Comparison of ENCODE assay signal across 1 cellular context in the genomic region with DNA sequence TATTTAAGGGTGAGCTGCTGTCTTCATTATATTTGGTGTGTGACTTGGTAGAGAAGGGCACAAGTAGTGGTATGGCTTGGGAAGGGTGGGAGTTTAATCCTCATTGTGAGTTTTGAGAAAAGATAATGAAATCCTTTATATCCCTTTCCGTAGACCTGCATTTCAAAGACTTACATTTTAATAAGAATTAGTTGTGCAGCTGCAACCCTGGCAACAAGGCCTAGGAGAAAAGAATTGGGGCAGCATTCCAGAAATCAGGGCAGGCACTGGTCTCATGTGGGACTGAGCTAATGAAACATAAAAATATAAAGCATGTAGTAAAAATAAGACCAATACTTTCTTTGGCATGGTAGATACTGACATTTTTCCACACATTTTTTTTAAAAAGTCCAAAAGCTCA.
TF ChIP-seq lines count a peak whose summit lies in the region.

No MANE protein-coding gene starts in this region.

TF ChIP-seq in H1, 55 proteins besides CTCF, POLR2A, EP300 and RAD21:
- TF ChIP-seq BCL11A (IDR thresholded peaks at IDR 0.05; ENCODE audit: low read depth in 2 of 2, low read length in 2 of 2) (no peak), JUN (IDR thresholded peaks at IDR 0.05; ENCODE audit: low read depth, low read length) (no peak), HDAC2 (IDR thresholded peaks at IDR 0.05; ENCODE audit: borderline replicate concordance in 1 of 2, low read depth in 2 of 2, low read length in 2 of 2) (no peak), RFX5 (IDR thresholded peaks at IDR 0.05; ENCODE audit: borderline replicate concordance, low read depth, low read length) (no peak), RXRA (IDR thresholded peaks at IDR 0.05; ENCODE audit: insufficient read depth, low read depth, low read length) (no peak), SAP30 (IDR thresholded peaks at IDR 0.05; ENCODE audit: insufficient read depth, insufficient replicate concordance, low read length) (no peak), HDAC6 (IDR thresholded peaks at IDR 0.05; ENCODE audit: low read depth, low read length) (no peak), CTBP2 (IDR thresholded peaks at IDR 0.05; ENCODE audit: borderline replicate concordance, insufficient read depth, insufficient read length, low read length) (no peak), BACH1 (IDR thresholded peaks at IDR 0.05; ENCODE audit: low read length) (no peak), MAX (IDR thresholded peaks at IDR 0.05) (no peak), MAFK (IDR thresholded peaks at IDR 0.05; ENCODE audit: low read depth, low read length) (no peak), POLR2AphosphoS5 (IDR thresholded peaks at IDR 0.05; ENCODE audit: low read depth, low read length) (no peak), EGR1 (IDR thresholded peaks at IDR 0.05; ENCODE audit: borderline replicate concordance, low read depth, low read length) (no peak), CHD2 (IDR thresholded peaks at IDR 0.05; ENCODE audit: low read length) (no peak), BRCA1 (IDR thresholded peaks at IDR 0.05; ENCODE audit: low read depth, low read length) (no peak), SUZ12 (IDR thresholded peaks at IDR 0.05; ENCODE audit: low read length) (no peak), ZNF274 (IDR thresholded peaks at IDR 0.05; ENCODE audit: borderline replicate concordance, extremely low read depth, low read length) (no peak), CBX8 (IDR thresholded peaks at IDR 0.05; ENCODE audit: borderline replicate concordance, low read depth, low read length) (no peak)
